Comparison of ENCODE assay signal across 21 cellular contexts in genomic region chr7:4653771-4654170, GRCh38. TPM values are rescaled to one million over a fixed set of nuclear protein-coding genes. Genes with fewer than 3 reads are reported as not detected.
DNase-seq lines count a peak whose midpoint lies in the region; ATAC-seq, FAIRE-seq and TF ChIP-seq lines count a peak whose summit lies in the region.
"Had no signal": no experiment of that assay in that cellular context is flagged by ENCODE, and none has a peak within 500 bp of the region (broad histone marks: within the 10 kb centered on the region; RNA-seq: fewer than 3 reads in every experiment).

No MANE protein-coding gene starts in this region.

- TF ChIP-seq CTCF in HepG2 (CRISPR knock-in tag; IDR thresholded peaks at IDR 0.05) (no peak), right lobe of liver (IDR thresholded peaks at IDR 0.05) (no peak), neural progenitor cell (IDR thresholded peaks at IDR 0.05) (no peak)

- H3K4me1 ChIP-seq in HepG2 (ENCODE audit: insufficient read depth, low read length) (peaks cover 30% of the 10 kb centered on the region), right lobe of liver (no peaks in the 10 kb centered on the region), neural progenitor cell (peaks cover 29% of the 10 kb centered on the region)

- no peak for TF ChIP-seq RAD21 in HepG2 (CRISPR knock-in tag; IDR thresholded peaks at IDR 0.05)

- no peaks in the 10 kb centered on the region for H3K79me2 ChIP-seq in HepG2 (ENCODE audit: insufficient read depth, low read length)
- H3K79me2 ChIP-seq in neural progenitor cell (ENCODE audit: low read depth), result no peaks in the 10 kb centered on the region

- FAIRE-seq in HepG2 (lab: Jason Lieb, UNC), result no peak
- FAIRE-seq: A549, D721Med, G401.6, GM12891, GM19239 had no signal

- POLR2A ChIA-PET in HepG2 (lab: Yijun Ruan, JAX), result interaction anchor here (0.9 kb wide), 1 partner anchor 12 kb away, joined by 3 read pairs; no protein-coding TSS in a partner anchor

- H3K4me3 ChIP-seq in HepG2 (replicated peaks in 1 of 3; ENCODE audit: insufficient read depth in 1 of 3, low read depth in 2 of 3, low read length in 3 of 3), result no peak overlapping the region
- H3K4me3 ChIP-seq in right lobe of liver, result no peak overlapping the region
- H3K4me3 ChIP-seq in neural progenitor cell, result no peak overlapping the region
- H3K4me3 ChIP-seq: A549; BLaER1 treated with 17β-estradiol and CSF1 and Interleukin-3, amounts not matched to agents 10 nM and 100 nM had no signal

- CTCF ChIA-PET in HepG2 (lab: Yijun Ruan, JAX; ENCODE audit: low intra/inter-chr PET ratio, low total read pairs), result no interaction called here

- no TSS peak for BruUV-seq in HepG2 (replicated peaks; lab: Mats Ljungman, UMichigan)

- 12% methylated on average over 5 of the region's 5 CpGs for WGBS in HepG2 (ENCODE audit: low lambda C conversion rate)
- WGBS in right lobe of liver (ENCODE audit: insufficient coverage, low coverage, low lambda C conversion rate, missing lambda C conversion rate), result 83% methylated on average over 3 of the region's 5 CpGs

- peaks cover 10% of the 10 kb centered on the region for H3K27me3 Mint-ChIP-seq in neural progenitor cell (ENCODE audit: insufficient read depth, low read depth)

- H3F3A ChIP-seq in neural progenitor cell (ENCODE audit: low read depth), result peaks cover 35% of the 10 kb centered on the region

- no peaks in the 10 kb centered on the region for H3K36me3 ChIP-seq in HepG2 (replicated peaks in 1 of 2; ENCODE audit: control insufficient read depth in 1 of 2, insufficient read depth in 2 of 2, low read length in 2 of 2)
- H3K36me3 ChIP-seq in right lobe of liver, result no peaks in the 10 kb centered on the region
- H3K36me3 ChIP-seq in neural progenitor cell, result no peaks in the 10 kb centered on the region
- H3K36me3 ChIP-seq: BLaER1 treated with 17β-estradiol and CSF1 and Interleukin-3, amounts not matched to agents 10 nM and 100 nM had no signal

- peaks cover 4% of the 10 kb centered on the region for H3K36me3 Mint-ChIP-seq in neural progenitor cell
- H3K36me3 Mint-ChIP-seq: CD8-positive, alpha-beta T cell had no signal

- H3K4me2 ChIP-seq in HepG2 (ENCODE audit: low read depth, low read length), result no peak overlapping the region; the same call in 1 of the 2 replicates
- H3K4me2 ChIP-seq in neural progenitor cell, result no peak overlapping the region
- H3K4me2 ChIP-seq: A549; BLaER1 treated with 17β-estradiol and CSF1 and Interleukin-3, amounts not matched to agents 10 nM and 100 nM had no signal

- no peak overlapping the region for H3K9ac ChIP-seq in HepG2 (ENCODE audit: insufficient read depth, low read depth, low read length)
- no peak overlapping the region for H3K9ac ChIP-seq in neural progenitor cell
- H3K9ac ChIP-seq: BLaER1 treated with 17β-estradiol and CSF1 and Interleukin-3, amounts not matched to agents 10 nM and 100 nM had no signal

- in situ Hi-C loops in HepG2 (cut with HindIII; ENCODE audit: extremely low pct_ligation_motif_present, low pct_unique_long_range_greater_than_20kb), result no loop called here

- H3K27ac ChIP-seq in HepG2 (ENCODE audit: extremely low read length, insufficient read depth, low read length) (no peak overlapping the region), right lobe of liver (no peak overlapping the region), neural progenitor cell (no peak overlapping the region)
- H3K27ac ChIP-seq: 22Rv1; A549; BLaER1 treated with 17β-estradiol and CSF1 and Interleukin-3, amounts not matched to agents 10 nM and 100 nM; C4-2B had no signal

- no peak for ATAC-seq in HepG2
- ATAC-seq in right lobe of liver, result no peak
- ATAC-seq in GM21515 (IDR thresholded peaks at IDR 0.05; ENCODE audit: unreplicated experiment), result no peak
- no peak for ATAC-seq in HG02642 (IDR thresholded peaks at IDR 0.05; ENCODE audit: poor library complexity, unreplicated experiment)
- ATAC-seq: A549; CD8-positive, alpha-beta T cell had no signal

- peak overlapping the region; percentile 89 for H3K27ac Mint-ChIP-seq in neural progenitor cell
- H3K27ac Mint-ChIP-seq: B cell; CD4-positive, alpha-beta T cell; CD8-positive, alpha-beta T cell had no signal

- no peaks in the 10 kb centered on the region for H4K20me1 ChIP-seq in HepG2 (ENCODE audit: insufficient read depth, low read length)
- H4K20me1 ChIP-seq in neural progenitor cell (ENCODE audit: low read depth), result no peaks in the 10 kb centered on the region
- H4K20me1 ChIP-seq: BLaER1 treated with 17β-estradiol and CSF1 and Interleukin-3, amounts not matched to agents 10 nM and 100 nM had no signal

- DNase-seq in HepG2 (ENCODE audit: low spot score), result no peak
- no peak for DNase-seq in right lobe of liver
- no peak for DNase-seq in neural progenitor cell (ENCODE audit: low spot score)
- DNase-seq: AML-193; Caco-2; Calu3; CD4-positive, alpha-beta T cell; CD8-positive, alpha-beta T cell; DMS79 treated with DMSO at 0.1 percent for 48 hours; GF-D8 had no signal

- no peak overlapping the region for H3K4me3 Mint-ChIP-seq in neural progenitor cell
- H3K4me3 Mint-ChIP-seq: B cell; CD4-positive, alpha-beta T cell; CD8-positive, alpha-beta T cell had no signal

- intact Hi-C loops in HepG2 (cut with micrococcal nuclease; ENCODE audit: unreplicated experiment) (no loop called here), right lobe of liver (cut with DNase I) (no loop called here)

- no peaks in the 10 kb centered on the region for H3K9me3 ChIP-seq in HepG2 (ENCODE audit: low read length)
- no peaks in the 10 kb centered on the region for H3K9me3 ChIP-seq in right lobe of liver
- H3K9me3 ChIP-seq in neural progenitor cell (ENCODE audit: low read depth), result peaks cover 7% of the 10 kb centered on the region

- peaks cover 21% of the 10 kb centered on the region for H3K9me3 Mint-ChIP-seq in neural progenitor cell

- 0 out of 5 replicates have a peak, but pooled peaks cover 0 to 4% of the 10 kb centered on the region in 2 experiments for H3K27me3 ChIP-seq in HepG2 (ENCODE audit: control insufficient read depth in 1 of 2, insufficient read depth in 2 of 2, low read length in 2 of 2)
- no peaks in the 10 kb centered on the region for H3K27me3 ChIP-seq in right lobe of liver
- no peaks in the 10 kb centered on the region for H3K27me3 ChIP-seq in neural progenitor cell
- H3K27me3 ChIP-seq: BLaER1 treated with 17β-estradiol and CSF1 and Interleukin-3, amounts not matched to agents 10 nM and 100 nM had no signal

- H2AFZ ChIP-seq in HepG2 (ENCODE audit: low read length) (no peak overlapping the region), neural progenitor cell (replicated peaks) (no peak overlapping the region)

- TF ChIP-seq POLR2A in HepG2 (IDR thresholded peaks at IDR 0.05; ENCODE audit: insufficient read depth in 1 of 2, low read depth in 2 of 2, low read length in 2 of 2) (no peak), right lobe of liver (IDR thresholded peaks at IDR 0.05) (no peak)

- H3K4me1 Mint-ChIP-seq in neural progenitor cell, result peaks cover 52% of the 10 kb centered on the region
- H3K4me1 Mint-ChIP-seq: B cell had no signal

- no peak for TF ChIP-seq EP300 in HepG2 (IDR thresholded peaks at IDR 0.05; ENCODE audit: low read depth in 2 of 2, low read length in 2 of 2)
- no peak for TF ChIP-seq EP300 in HepG2 (CRISPR knock-in tag; IDR thresholded peaks at IDR 0.05; ENCODE audit: borderline replicate concordance)

TF ChIP-seq in HepG2, 621 proteins besides CTCF, POLR2A, EP300 and RAD21:
- TF ChIP-seq TFAP4 (IDR thresholded peaks at IDR 0.05; ENCODE audit: borderline replicate concordance, low read depth) (peak; percentile 58; the same call in 1 of the 2 replicates), ZNF121 (CRISPR knock-in tag; IDR thresholded peaks at IDR 0.05) (peak; percentile 91), HOXD1 (CRISPR knock-in tag; IDR thresholded peaks at IDR 0.05) (no peak), KAT8 (CRISPR knock-in tag; IDR thresholded peaks at IDR 0.05) (no peak), ZMYM3 (CRISPR knock-in tag; IDR thresholded peaks at IDR 0.05) (0 out of 2 replicates have a peak, but pooled peaks have one; percentile 38)

RNA-seq across cellular contexts. Expression of gene FOXK1, which starts 28.3 kb away (rescaled TPM):
- total RNA-seq in HepG2 (2016; rRNA removed; fragmentation: Illumina TruSeq; extraction: Trizol) (8.8 and 9.7 TPM in 2 replicates), right lobe of liver (1 to 10 TPM; 3.8 to 8.4 (median 6.9) TPM), neural progenitor cell (ENCODE audit: low replicate concordance) (11.1 and 22.4 TPM in 2 replicates)
- 20.0 and 23.4 TPM in 2 replicates for total RNA-seq in HepG2 (2016; cell fraction: cytosol; rRNA removed; fragmentation: Illumina TruSeq; extraction: Trizol; ENCODE audit: low read depth)
- 7.9 and 8.8 TPM in 2 replicates for total RNA-seq in HepG2 (2016; cell fraction: insoluble cytoplasmic fraction; rRNA removed; fragmentation: Illumina TruSeq; extraction: Trizol)
- 8.0 and 8.3 TPM in 2 replicates for total RNA-seq in HepG2 (2016; cell fraction: membrane; rRNA removed; fragmentation: Illumina TruSeq; extraction: Trizol)
- total RNA-seq in HepG2 (2016; cell fraction: nucleus; rRNA removed; fragmentation: Illumina TruSeq; extraction: Trizol), result 9.2 and 12.0 TPM in 2 replicates
- polyA plus RNA-seq in HepG2 (2011; rRNA removed), result 4.6 and 4.7 TPM in 2 replicates
- polyA plus RNA-seq in HepG2 (2011; cell fraction: cytosol; rRNA removed), result 1.7 and 2.8 TPM in 2 replicates
- 17.7 and 24.7 TPM in 2 replicates for polyA plus RNA-seq in HepG2 (2011; cell fraction: nucleus; rRNA removed)
- polyA plus RNA-seq in HepG2 (2012), result 4.4 and 4.8 TPM in 2 replicates
- polyA plus RNA-seq in HepG2 (2016; cell fraction: cytosol; fragmentation: Illumina TruSeq; extraction: Trizol; ENCODE audit: low read depth), result 0.55 and 0.96 TPM in 2 replicates
- 3.9 and 5.8 TPM in 2 replicates for polyA plus RNA-seq in HepG2 (2016; cell fraction: insoluble cytoplasmic fraction; fragmentation: Illumina TruSeq; extraction: Trizol; ENCODE audit: low read depth)
- 0.41 and 0.84 TPM in 2 replicates for polyA plus RNA-seq in HepG2 (2016; cell fraction: membrane; fragmentation: Illumina TruSeq; extraction: Trizol; ENCODE audit: low read depth)
- 15.3 and 17.1 TPM in 2 replicates for polyA plus RNA-seq in HepG2 (2016; cell fraction: nucleus; fragmentation: Illumina TruSeq; extraction: Trizol; ENCODE audit: insufficient read depth, low read depth)
- 16.6 and 23.1 TPM in 2 replicates for polyA minus RNA-seq in HepG2 (2011; rRNA and poly(A)+ RNA removed; ENCODE audit: low replicate concordance)
- 12.9 and 14.4 TPM in 2 replicates for polyA minus RNA-seq in HepG2 (2011; cell fraction: cytosol; rRNA and poly(A)+ RNA removed)
- 16.2 and 17.8 TPM in 2 replicates for polyA minus RNA-seq in HepG2 (2011; cell fraction: nucleus; rRNA and poly(A)+ RNA removed)
